1 cellular context compared by ENCODE assay signal in genomic region chr19:41542622-41543021, GRCh38.
TF ChIP-seq lines count a peak whose summit lies in the region.

No MANE protein-coding gene starts in this region.

TF ChIP-seq in HCT116, 20 proteins besides CTCF, POLR2A, EP300 and RAD21:
- TF ChIP-seq ATF3 (IDR thresholded peaks at IDR 0.05) (no peak), SIN3A (IDR thresholded peaks at IDR 0.05; ENCODE audit: low read depth) (no peak)
- TF ChIP-seq, protein P1, sequence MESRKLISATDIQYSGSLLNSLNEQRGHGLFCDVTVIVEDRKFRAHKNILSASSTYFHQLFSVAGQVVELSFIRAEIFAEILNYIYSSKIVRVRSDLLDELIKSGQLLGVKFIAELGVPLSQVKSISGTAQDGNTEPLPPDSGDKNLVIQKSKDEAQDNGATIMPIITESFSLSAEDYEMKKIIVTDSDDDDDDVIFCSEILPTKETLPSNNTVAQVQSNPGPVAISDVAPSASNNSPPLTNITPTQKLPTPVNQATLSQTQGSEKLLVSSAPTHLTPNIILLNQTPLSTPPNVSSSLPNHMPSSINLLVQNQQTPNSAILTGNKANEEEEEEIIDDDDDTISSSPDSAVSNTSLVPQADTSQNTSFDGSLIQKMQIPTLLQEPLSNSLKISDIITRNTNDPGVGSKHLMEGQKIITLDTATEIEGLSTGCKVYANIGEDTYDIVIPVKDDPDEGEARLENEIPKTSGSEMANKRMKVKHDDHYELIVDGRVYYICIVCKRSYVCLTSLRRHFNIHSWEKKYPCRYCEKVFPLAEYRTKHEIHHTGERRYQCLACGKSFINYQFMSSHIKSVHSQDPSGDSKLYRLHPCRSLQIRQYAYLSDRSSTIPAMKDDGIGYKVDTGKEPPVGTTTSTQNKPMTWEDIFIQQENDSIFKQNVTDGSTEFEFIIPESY (IDR thresholded peaks at IDR 0.05; ENCODE audit: extremely low read depth, insufficient replicate concordance, low read length) = no peak
